Comparison of ENCODE assay signal across 8 cellular contexts in the genomic region with DNA sequence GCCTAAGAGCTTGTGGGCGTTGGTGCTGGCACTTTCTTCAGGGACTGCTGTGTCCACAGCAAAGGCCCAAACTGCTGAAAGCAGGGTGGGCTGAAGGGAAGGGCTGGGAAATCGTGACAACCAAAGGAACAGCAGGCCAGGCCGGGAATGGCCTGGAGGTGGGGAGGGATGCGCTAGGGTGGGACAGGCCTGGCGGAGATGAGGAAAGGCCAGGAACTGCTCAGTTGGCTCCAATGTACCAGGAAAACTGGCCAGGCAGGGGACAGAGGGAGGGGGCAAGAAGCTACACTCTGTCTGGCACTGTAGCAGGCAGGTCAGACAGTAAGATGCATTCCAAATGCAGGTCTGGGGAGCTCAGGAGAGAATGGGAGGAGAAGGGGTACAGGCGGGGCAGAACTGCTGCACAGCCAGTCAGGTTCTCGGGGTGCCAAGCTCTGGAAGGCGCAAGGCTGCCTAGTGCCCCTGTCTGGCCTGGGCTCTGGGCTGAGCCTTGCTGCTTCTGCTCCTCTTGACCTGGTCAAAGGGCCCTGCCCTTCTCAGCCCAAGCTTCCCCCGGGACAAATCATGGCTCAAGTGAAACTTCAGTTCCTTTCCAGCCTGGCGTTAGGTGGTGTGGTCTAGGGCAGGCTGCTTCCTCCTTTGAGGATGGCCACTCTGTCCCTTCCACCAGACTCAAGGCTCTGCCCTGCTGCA. TPM values are rescaled to one million over a fixed set of nuclear protein-coding genes. Genes with fewer than 3 reads are reported as not detected.
DNase-seq lines count a peak whose midpoint lies in the region; ATAC-seq and TF ChIP-seq lines count a peak whose summit lies in the region.

No MANE protein-coding gene starts in this region.

- H2BK12ac ChIP-seq in trophoblast cell (ENCODE audit: low read length), result peak overlapping the region; percentile 8

- no peak for TF ChIP-seq CTCF in PC-9 (conservative IDR thresholded peaks at IDR 0.05)

- H3K27me3 Mint-ChIP-seq in CD8-positive, alpha-beta memory T cell, result peaks cover 0 to 4% of the 10 kb centered on the region in 2 donors

- no peak overlapping the region for H3K23ac ChIP-seq in trophoblast cell (ENCODE audit: low read length)

- POLR2A ChIA-PET in CD8-positive, alpha-beta memory T cell (lab: Charles Lee), result interaction anchor here (1.6 kb wide), 1 partner anchor 12 kb away, joined by 5 read pairs; the partner anchor contains the start of gene PGAP3
- POLR2A ChIA-PET in PC-9 (lab: Charles Lee; ENCODE audit: unreplicated experiment), result interaction anchor here (0.6 to 1.0 kb wide), 4 partner anchors 8 to 30 kb away, joined by 4 to 9 read pairs (median 6); partner anchors contain the start of gene ERBB2

- H3K4me3 Mint-ChIP-seq in CD8-positive, alpha-beta memory T cell, result peak overlapping the region in 6 of 7 donors; percentile 29 to 83 (median 56)

- H4K91ac ChIP-seq in trophoblast cell (ENCODE audit: low read depth, low read length), result peak overlapping the region; percentile 64

- H3K4me3 ChIP-seq in CD8-positive, alpha-beta memory T cell (ENCODE audit: low read length), result no peak overlapping the region
- H3K4me3 ChIP-seq in PC-9 (no peak overlapping the region), trophoblast cell (ENCODE audit: low read depth, low read length) (no peak overlapping the region)

- H3K4ac ChIP-seq in trophoblast cell (ENCODE audit: low read depth, low read length), result peak overlapping the region; percentile 8

- H3K4me1 ChIP-seq in CD8-positive, alpha-beta memory T cell (ENCODE audit: insufficient read depth, low read length), result peaks cover 57% of the 10 kb centered on the region
- peaks cover 34% of the 10 kb centered on the region for H3K4me1 ChIP-seq in PC-9 (replicated peaks; ENCODE audit: insufficient read depth)
- H3K4me1 ChIP-seq in trophoblast cell (ENCODE audit: control insufficient read depth in 1 of 2, insufficient read depth in 2 of 2, low read length in 2 of 2), result peaks cover 13 to 15% of the 10 kb centered on the region in 2 experiments

- H3K36me3 Mint-ChIP-seq in CD8-positive, alpha-beta memory T cell, result peaks cover 2 to 4% (median 3%) of the 10 kb centered on the region in 3 donors

- no CpG with 5 or more reads among the region's 10 CpGs for WGBS in trophoblast cell (ENCODE audit: extremely low coverage, insufficient coverage, insufficient read length)

- H3F3A ChIP-seq in PC-9 (ENCODE audit: insufficient read depth, low read depth), result peaks cover 29% of the 10 kb centered on the region

- no peaks in the 10 kb centered on the region for H3K36me3 ChIP-seq in CD8-positive, alpha-beta memory T cell (ENCODE audit: insufficient read depth, low read length)
- H3K36me3 ChIP-seq in PC-9 (ENCODE audit: low read depth), result no peaks in the 10 kb centered on the region
- no peaks in the 10 kb centered on the region for H3K36me3 ChIP-seq in trophoblast cell (ENCODE audit: control insufficient read depth in 1 of 2, insufficient read depth in 2 of 2, low read length in 2 of 2)

- peak overlapping the region; percentile 64 for H4K8ac ChIP-seq in trophoblast cell (ENCODE audit: low read depth, low read length)

- no peaks in the 10 kb centered on the region for H3K9me3 ChIP-seq in CD8-positive, alpha-beta memory T cell (ENCODE audit: low read length)
- H3K9me3 ChIP-seq in PC-9 (ENCODE audit: insufficient read depth, low read depth) (no peaks in the 10 kb centered on the region), trophoblast cell (ENCODE audit: insufficient read depth, low read depth, low read length) (peaks cover 2% of the 10 kb centered on the region)

- intact Hi-C loops in PC-9 (cut with micrococcal nuclease; ENCODE audit: unreplicated experiment), result loop anchor here (2.0 to 5.0 kb wide), 2 partner anchors 29 to 62 kb away; partner anchors contain the start of gene GRB7

- ATAC-seq in GM19455 (IDR thresholded peaks at IDR 0.05; ENCODE audit: unreplicated experiment), result no peak

- H3K79me2 ChIP-seq in PC-9 (ENCODE audit: low read depth) (no peaks in the 10 kb centered on the region), trophoblast cell (ENCODE audit: control insufficient read depth, insufficient read depth, low read length, poor library complexity) (no peaks in the 10 kb centered on the region)

- H4K20me1 ChIP-seq in PC-9 (ENCODE audit: insufficient read depth), result no peaks in the 10 kb centered on the region

- no peak overlapping the region for H3K18ac ChIP-seq in trophoblast cell (ENCODE audit: low read length)

- peaks cover 5% of the 10 kb centered on the region for H3K79me1 ChIP-seq in trophoblast cell (ENCODE audit: low read length)

- no peak overlapping the region for H3K9ac ChIP-seq in trophoblast cell (ENCODE audit: low read length)

- peak overlapping the region; percentile 69 for H3K4me2 ChIP-seq in PC-9
- H3K4me2 ChIP-seq in trophoblast cell (ENCODE audit: low read length), result no peak overlapping the region

- no peak for DNase-seq in CD8-positive, alpha-beta memory T cell
- DNase-seq in PC-9 (peak in 1 of 2 experiments; percentile 9), epithelial cell of prostate (ENCODE audit: low read depth, low spot score) (no peak), trophoblast cell (no peak), NAMALWA (ENCODE audit: low spot score) (no peak), RPMI8226 (no peak), SIG-M5 treated with dmso at 0.1 percent for 504 hours (lab: John Stamatoyannopoulos, UW; ENCODE audit: unreplicated experiment) (no peak)

- no TSS peak for BruUV-seq in PC-9 (replicated peaks; lab: Mats Ljungman, UMichigan)

- H4K12ac ChIP-seq in trophoblast cell (ENCODE audit: low read depth, low read length), result no peak overlapping the region

- no peak overlapping the region for H2BK120ac ChIP-seq in trophoblast cell (ENCODE audit: insufficient read depth, low read length, poor library complexity)

- H3K4me1 Mint-ChIP-seq in CD8-positive, alpha-beta memory T cell, result peaks cover 55 to 59% (median 55%) of the 10 kb centered on the region in 3 donors

- H3K27ac Mint-ChIP-seq in CD8-positive, alpha-beta memory T cell, result peak overlapping the region; percentile 79 to 98 (median 90)

- no peak overlapping the region for H3K27ac ChIP-seq in CD8-positive, alpha-beta memory T cell (ENCODE audit: low read depth, low read length)
- H3K27ac ChIP-seq in PC-9 (peak overlapping the region; percentile 65), epithelial cell of prostate (peak overlapping the region; percentile 7), trophoblast cell (ENCODE audit: low read depth, low read length) (no peak overlapping the region)

- H2AFZ ChIP-seq in PC-9 (no peak overlapping the region), trophoblast cell (ENCODE audit: insufficient read depth, low read length, poor library complexity) (no peak overlapping the region)

- H3K14ac ChIP-seq in trophoblast cell (ENCODE audit: low read length), result peak overlapping the region; percentile 37

- no peaks in the 10 kb centered on the region for H3K9me3 Mint-ChIP-seq in CD8-positive, alpha-beta memory T cell

- no peak overlapping the region for H2BK5ac ChIP-seq in trophoblast cell (ENCODE audit: low read depth, low read length, poor library complexity)

- H2AK5ac ChIP-seq in trophoblast cell (ENCODE audit: low read length), result peak overlapping the region; percentile 27

- H3K27me3 ChIP-seq in CD8-positive, alpha-beta memory T cell (ENCODE audit: insufficient read depth, low read length, poor library complexity, severe bottlenecking), result no peaks in the 10 kb centered on the region
- H3K27me3 ChIP-seq in PC-9 (ENCODE audit: insufficient read depth, low read depth) (no peaks in the 10 kb centered on the region), trophoblast cell (ENCODE audit: insufficient read depth, low read length) (no peaks in the 10 kb centered on the region)

- CTCF ChIA-PET in CD8-positive, alpha-beta memory T cell (lab: Charles Lee), result interaction anchor here (0.9 to 2.8 kb wide), 7 partner anchors 12 to 54 kb away, joined by 3 to 9 read pairs (median 3); partner anchors contain the start of genes MIEN1 and PGAP3
- CTCF ChIA-PET in PC-9 (lab: Charles Lee), result interaction anchor here (0.7 to 0.9 kb wide), 3 partner anchors 14 to 54 kb away, joined by 3 to 5 read pairs (median 5); no protein-coding TSS in a partner anchor

- H3K9me2 ChIP-seq in PC-9 (ENCODE audit: insufficient read depth), result no peaks in the 10 kb centered on the region

RNA-seq across cellular contexts. Expression of gene PNMT, which starts 7.3 kb away (rescaled TPM):
- total RNA-seq in CD8-positive, alpha-beta memory T cell, result not detected
- polyA plus RNA-seq in CD8-positive, alpha-beta memory T cell, result 0.39 TPM
- 0.75 and 1.1 TPM in 2 replicates for total RNA-seq in PC-9 (2021)
- 0.05 and 0.07 TPM in 2 replicates for polyA plus RNA-seq in trophoblast cell (2013)

RNA-seq across cellular contexts. Expression of gene TCAP, which starts 10.4 kb away (rescaled TPM):
- total RNA-seq in CD8-positive, alpha-beta memory T cell, result 1 to 10 TPM in 1 of 2 experiments, under 1 TPM in 1; 0.97 to 1.6 TPM
- polyA plus RNA-seq in CD8-positive, alpha-beta memory T cell, result not detected
- total RNA-seq in PC-9 (2021), result 1.2 and 1.6 TPM in 2 replicates
- 0.15 and 0.19 TPM in 2 replicates for polyA plus RNA-seq in trophoblast cell (2013)

RNA-seq across cellular contexts. Expression of gene PGAP3, which starts 12.3 kb away (rescaled TPM):
- total RNA-seq in CD8-positive, alpha-beta memory T cell, result 10 to 100 TPM; 11.8 to 12.1 TPM
- 22.4 TPM for polyA plus RNA-seq in CD8-positive, alpha-beta memory T cell
- 15.0 and 16.2 TPM in 2 replicates for total RNA-seq in PC-9 (2021)
- polyA plus RNA-seq in trophoblast cell (2013), result 3.7 and 4.3 TPM in 2 replicates

RNA-seq across cellular contexts. Expression of gene ERBB2, which starts 24.3 kb away (rescaled TPM):
- total RNA-seq in CD8-positive, alpha-beta memory T cell, result 1 to 10 TPM; 3.6 to 3.9 TPM
- 2.4 TPM for polyA plus RNA-seq in CD8-positive, alpha-beta memory T cell
- total RNA-seq in PC-9 (2021), result 87.2 and 90.6 TPM in 2 replicates
- polyA plus RNA-seq in trophoblast cell (2013), result 30.7 and 30.9 TPM in 2 replicates

RNA-seq across cellular contexts. Expression of gene STARD3, which starts 38.6 kb away (rescaled TPM):
- 10 to 100 TPM; 71.4 to 74.1 TPM for total RNA-seq in CD8-positive, alpha-beta memory T cell
- polyA plus RNA-seq in CD8-positive, alpha-beta memory T cell, result 44.5 TPM
- 47.7 and 55.9 TPM in 2 replicates for total RNA-seq in PC-9 (2021)
- polyA plus RNA-seq in trophoblast cell (2013), result 51.9 and 53.4 TPM in 2 replicates

Comparison
In these comparisons a context has a peak if more than half of its experiments do, and no peak if none do; other contexts are left out.
1. H3K27ac ChIP-seq: peak in PC-9 (single experiment) and epithelial cell of prostate (single experiment); none in CD8-positive, alpha-beta memory T cell (single experiment) and trophoblast cell (single experiment).